In genomic region chr20:8402798-8403197, GRCh38 we compare ENCODE assay signal across 21 cellular contexts.
"Had no signal": no experiment of that assay in that cellular context is flagged by ENCODE, and none has a peak within 500 bp of the region (broad histone marks: within the 10 kb centered on the region; RNA-seq: fewer than 3 reads in every experiment).

No MANE protein-coding gene starts in this region.

- H3K27ac ChIP-seq: coronary artery, dorsolateral prefrontal cortex, esophagus muscularis mucosa, foreskin keratinocyte, gastrocnemius medialis, heart right ventricle, left lung, lower lobe of right lung had no signal

- H3K9me3 ChIP-seq: esophagus muscularis mucosa, gastrocnemius medialis, heart right ventricle, left lung, lower lobe of right lung had no signal

- H3K4me3 ChIP-seq: coronary artery, dorsolateral prefrontal cortex, esophagus muscularis mucosa, gastrocnemius medialis, heart right ventricle, left lung, lower lobe of right lung had no signal

- FAIRE-seq: endothelial cell of umbilical vein, keratinocyte had no signal

- H3K36me3 ChIP-seq: esophagus muscularis mucosa, gastrocnemius medialis, heart right ventricle, left lung, lower lobe of right lung had no signal

- ATAC-seq: foreskin keratinocyte; gastrocnemius medialis; heart right ventricle; left cardiac atrium; left lung; left ventricle myocardium superior; lower lobe of right lung; naive thymus-derived CD4-positive, alpha-beta T cell had no signal

- DNase-seq: dermis blood vessel endothelial cell; dorsolateral prefrontal cortex; effector CD4-positive, alpha-beta T cell; effector memory CD4-positive, alpha-beta T cell; foreskin keratinocyte; gastrocnemius medialis; glutamatergic neuron; head of caudate nucleus; heart right ventricle; hippocampal formation; left cardiac atrium; left lung; left ventricle myocardium superior; lower lobe of right lung; mesenchymal stem cell; midbrain; naive thymus-derived CD4-positive, alpha-beta T cell had no signal

- H3K4me1 ChIP-seq: foreskin keratinocyte had no signal

- H3K27me3 ChIP-seq: dorsolateral prefrontal cortex, esophagus muscularis mucosa, foreskin keratinocyte, gastrocnemius medialis, heart right ventricle, left lung had no signal
